8 cellular contexts compared by ENCODE assay signal in genomic region chr9:96853711-96854072, GRCh38. TPM values are rescaled to one million over a fixed set of nuclear protein-coding genes. Genes with fewer than 3 reads are reported as not detected.
DNase-seq lines count a peak whose midpoint lies in the region; ATAC-seq and TF ChIP-seq lines count a peak whose summit lies in the region.

No MANE protein-coding gene starts in this region.

- peaks cover 2% of the 10 kb centered on the region for H3K9me3 Mint-ChIP-seq in activated T-cell treated with anti-CD3 and anti-CD28 coated beads, Interleukin-2, amount 50 U/mL, for 4 hours
- H3K9me3 Mint-ChIP-seq in osteocyte (ENCODE audit: unreplicated experiment): peaks cover 8% of the 10 kb centered on the region

- H2AFZ ChIP-seq in SU-DHL-6 (ENCODE audit: low read depth, low read length, severe bottlenecking): peak overlapping the region; percentile 90

- peak overlapping the region; percentile 74 for H3K4me2 ChIP-seq in SU-DHL-6 (ENCODE audit: low read depth, low read length, poor library complexity, severe bottlenecking)

- H3K27ac ChIP-seq in SU-DHL-6 (ENCODE audit: low read depth, low read length): peak overlapping the region; percentile 73

- DNase-seq in activated T-cell treated with anti-CD3 and anti-CD28 coated beads, Interleukin-2, amount 50 U/mL, for 4 hours: no peak
- DNase-seq in activated T-cell treated with anti-CD3 and anti-CD28 coated beads for 4 hours (no peak), fibroblast of the aortic adventitia (ENCODE audit: low read depth) (no peak), osteocyte (ENCODE audit: extremely low spot score, unreplicated experiment) (no peak), NCI-H1930 (lab: John Stamatoyannopoulos, UW) (no peak), GDM1 (lab: John Stamatoyannopoulos, UW) (no peak)

- H3K9me3 ChIP-seq in SU-DHL-6 (ENCODE audit: insufficient read depth, low read length): peaks cover 12% of the 10 kb centered on the region; the same call in 1 of the 2 replicates

- peak overlapping the region; percentile 100 for H3K4me3 Mint-ChIP-seq in activated T-cell treated with anti-CD3 and anti-CD28 coated beads, Interleukin-2, amount 50 U/mL, for 4 hours
- H3K4me3 Mint-ChIP-seq in osteocyte (ENCODE audit: unreplicated experiment): peak overlapping the region; percentile 98

- H3K4me1 Mint-ChIP-seq in activated T-cell treated with anti-CD3 and anti-CD28 coated beads, Interleukin-2, amount 50 U/mL, for 4 hours (ENCODE audit: low read depth): peaks cover 45% of the 10 kb centered on the region
- H3K4me1 Mint-ChIP-seq in osteocyte (ENCODE audit: unreplicated experiment): peaks cover 24% of the 10 kb centered on the region

- H3K9me2 ChIP-seq in SU-DHL-6 (replicated peaks; ENCODE audit: insufficient read depth, low read length): no peaks in the 10 kb centered on the region

- peaks cover 56% of the 10 kb centered on the region for H3K79me2 ChIP-seq in SU-DHL-6 (ENCODE audit: insufficient read depth, low read length)

- H3K4me3 ChIP-seq in SU-DHL-6 (ENCODE audit: insufficient read depth, low read length, poor library complexity, severe bottlenecking): peak overlapping the region; percentile 76
- H3K4me3 ChIP-seq in fibroblast of the aortic adventitia (ENCODE audit: low read depth, low read length): peak overlapping the region; percentile 83

- peaks cover 18% of the 10 kb centered on the region for H3K36me3 Mint-ChIP-seq in activated T-cell treated with anti-CD3 and anti-CD28 coated beads, Interleukin-2, amount 50 U/mL, for 4 hours (ENCODE audit: insufficient read depth)
- peaks cover 12% of the 10 kb centered on the region for H3K36me3 Mint-ChIP-seq in osteocyte (ENCODE audit: unreplicated experiment)

- peaks cover 20% of the 10 kb centered on the region for H3K36me3 ChIP-seq in SU-DHL-6 (ENCODE audit: low read length)

- peak overlapping the region; percentile 85 for H3K9ac ChIP-seq in SU-DHL-6 (ENCODE audit: low read length)

- no peak for TF ChIP-seq CTCF in SU-DHL-6 (IDR thresholded peaks at IDR 0.05; ENCODE audit: insufficient read depth, low read length, poor library complexity, severe bottlenecking)
- TF ChIP-seq CTCF in fibroblast of the aortic adventitia (IDR thresholded peaks at IDR 0.05; ENCODE audit: insufficient read depth, low read length): no peak
- TF ChIP-seq CTCF in osteocyte (IDR thresholded peaks at IDR 0.05): no peak

- H4K20me1 ChIP-seq in SU-DHL-6 (ENCODE audit: low read depth, low read length): no peaks in the 10 kb centered on the region

- H3K27ac Mint-ChIP-seq in osteocyte (ENCODE audit: unreplicated experiment): peak overlapping the region; percentile 56

- ATAC-seq in activated T-cell treated with anti-CD3 and anti-CD28 coated beads, Interleukin-2, amount 50 U/mL, for 4 hours: peak; percentile 4 to 29
- peak; percentile 11 for ATAC-seq in HG03064 (IDR thresholded peaks at IDR 0.05; ENCODE audit: low read depth, unreplicated experiment)

- H3F3A ChIP-seq in SU-DHL-6 (ENCODE audit: insufficient read depth): peaks cover 7% of the 10 kb centered on the region; the same call in 1 of the 2 replicates

- H3K27me3 ChIP-seq in SU-DHL-6 (ENCODE audit: low read length): no peaks in the 10 kb centered on the region

- H3K27me3 Mint-ChIP-seq in activated T-cell treated with anti-CD3 and anti-CD28 coated beads, Interleukin-2, amount 50 U/mL, for 4 hours (ENCODE audit: low read depth): peaks cover 3% of the 10 kb centered on the region
- peaks cover 4% of the 10 kb centered on the region for H3K27me3 Mint-ChIP-seq in osteocyte (ENCODE audit: unreplicated experiment)

RNA-seq across cellular contexts. Expression of gene ZNF782, which starts 0.6 kb away (rescaled TPM):
- total RNA-seq in activated T-cell treated with anti-CD3 and anti-CD28 coated beads, Interleukin-2, amount 50 U/mL, for 4 hours: 1 to 10 TPM; 2.8 to 3.4 (median 3.0) TPM
- 2.3 and 7.1 TPM in 2 replicates for total RNA-seq in fibroblast of the aortic adventitia (ENCODE audit: low replicate concordance)
- 5.0 TPM in 2 replicates for total RNA-seq in osteocyte
